1 cellular context compared by ENCODE assay signal in the genomic region with DNA sequence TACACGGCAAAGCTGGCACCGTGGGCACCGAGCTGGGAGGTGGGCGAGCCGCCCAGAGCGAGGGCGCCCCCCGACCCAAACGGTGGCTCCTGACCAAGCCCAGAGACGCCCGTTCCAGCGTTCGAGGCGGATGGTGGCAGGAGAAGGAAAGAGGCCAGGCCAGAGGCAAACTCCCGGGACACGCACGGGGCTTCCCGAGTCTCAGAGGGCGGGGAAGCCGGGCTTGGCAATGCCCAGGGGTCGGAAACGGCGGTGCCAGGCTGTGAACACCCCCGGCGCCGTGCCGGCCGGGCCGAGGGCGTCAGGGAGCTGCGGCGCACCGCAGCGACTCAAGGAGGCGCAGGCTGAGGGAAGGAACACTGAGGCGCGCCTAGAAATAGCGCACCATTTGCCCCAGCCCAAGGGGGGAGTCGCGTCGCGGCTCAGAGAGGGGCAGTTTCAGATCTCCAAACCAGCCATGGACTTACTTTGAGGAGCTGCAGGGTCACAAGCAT.
TF ChIP-seq lines count a peak whose summit lies in the region.

No MANE protein-coding gene starts in this region.

TF ChIP-seq in K562, 482 proteins besides CTCF, POLR2A, EP300 and RAD21 (continued from another document and continues in another):
- TF ChIP-seq, protein P1, sequence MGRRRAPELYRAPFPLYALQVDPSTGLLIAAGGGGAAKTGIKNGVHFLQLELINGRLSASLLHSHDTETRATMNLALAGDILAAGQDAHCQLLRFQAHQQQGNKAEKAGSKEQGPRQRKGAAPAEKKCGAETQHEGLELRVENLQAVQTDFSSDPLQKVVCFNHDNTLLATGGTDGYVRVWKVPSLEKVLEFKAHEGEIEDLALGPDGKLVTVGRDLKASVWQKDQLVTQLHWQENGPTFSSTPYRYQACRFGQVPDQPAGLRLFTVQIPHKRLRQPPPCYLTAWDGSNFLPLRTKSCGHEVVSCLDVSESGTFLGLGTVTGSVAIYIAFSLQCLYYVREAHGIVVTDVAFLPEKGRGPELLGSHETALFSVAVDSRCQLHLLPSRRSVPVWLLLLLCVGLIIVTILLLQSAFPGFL (CRISPR knock-in tag; IDR thresholded peaks at IDR 0.05) = no peak
- TF ChIP-seq MEF2D (tag; conservative IDR thresholded peaks at IDR 0.05; ENCODE audit: low read depth) (no peak), ZNF436 (CRISPR knock-in tag; IDR thresholded peaks at IDR 0.05) (no peak), PHF8 (IDR thresholded peaks at IDR 0.05; ENCODE audit: borderline replicate concordance, low read length) (peak; percentile 8), SMARCE1 (IDR thresholded peaks at IDR 0.05) (no peak), ZNF695 (CRISPR knock-in tag; IDR thresholded peaks at IDR 0.05) (no peak), NCOR1 (IDR thresholded peaks at IDR 0.05) (no peak), CC2D1A (IDR thresholded peaks at IDR 0.05) (no peak), MCM2 (IDR thresholded peaks at IDR 0.05; ENCODE audit: low read depth) (no peak), MIER1 (IDR thresholded peaks at IDR 0.05; ENCODE audit: low read depth) (no peak), PTTG1 (tag; IDR thresholded peaks at IDR 0.05; ENCODE audit: low read depth) (no peak), ERF (CRISPR knock-in tag; IDR thresholded peaks at IDR 0.05) (no peak), ZBTB1 (CRISPR knock-in tag; IDR thresholded peaks at IDR 0.05; ENCODE audit: borderline replicate concordance, low read depth) (0 out of 2 replicates have a peak, but pooled peaks have one; percentile 48), MTA1 (IDR thresholded peaks at IDR 0.05; ENCODE audit: borderline replicate concordance) (no peak), FOXP1 (CRISPR knock-in tag; IDR thresholded peaks at IDR 0.05) (peak; percentile 64; the same call in 1 of the 2 replicates), ZNF583 (CRISPR knock-in tag; IDR thresholded peaks at IDR 0.05) (no peak), HMG20B (CRISPR knock-in tag; IDR thresholded peaks at IDR 0.05) (no peak), SP2 (IDR thresholded peaks at IDR 0.05; ENCODE audit: extremely low read depth, low read depth, low read length, poor library complexity, severe bottlenecking) (no peak), ZNF217 (CRISPR knock-in tag; IDR thresholded peaks at IDR 0.05) (no peak), NR4A1 (CRISPR knock-in tag; IDR thresholded peaks at IDR 0.05) (no peak), NR4A1 (tag; IDR thresholded peaks at IDR 0.05) (0 out of 2 replicates have a peak, but pooled peaks have one; percentile 31), ZNF282 (CRISPR knock-in tag; IDR thresholded peaks at IDR 0.05) (no peak), ZNF717 (CRISPR knock-in tag; IDR thresholded peaks at IDR 0.05) (no peak), ZNF140 (CRISPR knock-in tag; IDR thresholded peaks at IDR 0.05) (no peak), FOXJ2 (tag; IDR thresholded peaks at IDR 0.05) (no peak), TBL1XR1 (IDR thresholded peaks at IDR 0.05; ENCODE audit: low read length in 2 of 2) (no peak), ZNF764 (CRISPR knock-in tag; IDR thresholded peaks at IDR 0.05; ENCODE audit: low read depth) (no peak), ETV5 (CRISPR knock-in tag; IDR thresholded peaks at IDR 0.05; ENCODE audit: low read depth) (0 out of 2 replicates have a peak, but pooled peaks have one; percentile 16), SOX6 (IDR thresholded peaks at IDR 0.05) (no peak), RBM39 (optimal IDR thresholded peaks at IDR 0.05; ENCODE audit: low read depth, low read length) (no peak), MCM7 (IDR thresholded peaks at IDR 0.05) (no peak), FOXJ3 (CRISPR knock-in tag; IDR thresholded peaks at IDR 0.05) (no peak), SIN3A (IDR thresholded peaks at IDR 0.05; ENCODE audit: borderline replicate concordance in 2 of 2, control insufficient read depth in 1 of 2, low read depth in 2 of 2, low read length in 2 of 2) (0 out of 4 replicates have a peak, but pooled peaks of 1 of the 2 experiments have one; percentile 19), HDAC6 (IDR thresholded peaks at IDR 0.05; ENCODE audit: low read depth, low read length) (no peak)
- TF ChIP-seq, protein P2, sequence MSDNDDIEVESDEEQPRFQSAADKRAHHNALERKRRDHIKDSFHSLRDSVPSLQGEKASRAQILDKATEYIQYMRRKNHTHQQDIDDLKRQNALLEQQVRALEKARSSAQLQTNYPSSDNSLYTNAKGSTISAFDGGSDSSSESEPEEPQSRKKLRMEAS (CRISPR knock-in tag; IDR thresholded peaks at IDR 0.05) = 0 out of 2 replicates have a peak, but pooled peaks have one; percentile 18
- TF ChIP-seq, protein P3, sequence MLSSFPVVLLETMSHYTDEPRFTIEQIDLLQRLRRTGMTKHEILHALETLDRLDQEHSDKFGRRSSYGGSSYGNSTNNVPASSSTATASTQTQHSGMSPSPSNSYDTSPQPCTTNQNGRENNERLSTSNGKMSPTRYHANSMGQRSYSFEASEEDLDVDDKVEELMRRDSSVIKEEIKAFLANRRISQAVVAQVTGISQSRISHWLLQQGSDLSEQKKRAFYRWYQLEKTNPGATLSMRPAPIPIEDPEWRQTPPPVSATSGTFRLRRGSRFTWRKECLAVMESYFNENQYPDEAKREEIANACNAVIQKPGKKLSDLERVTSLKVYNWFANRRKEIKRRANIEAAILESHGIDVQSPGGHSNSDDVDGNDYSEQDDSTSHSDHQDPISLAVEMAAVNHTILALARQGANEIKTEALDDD (IDR thresholded peaks at IDR 0.05) = no peak
- TF ChIP-seq, protein P4, sequence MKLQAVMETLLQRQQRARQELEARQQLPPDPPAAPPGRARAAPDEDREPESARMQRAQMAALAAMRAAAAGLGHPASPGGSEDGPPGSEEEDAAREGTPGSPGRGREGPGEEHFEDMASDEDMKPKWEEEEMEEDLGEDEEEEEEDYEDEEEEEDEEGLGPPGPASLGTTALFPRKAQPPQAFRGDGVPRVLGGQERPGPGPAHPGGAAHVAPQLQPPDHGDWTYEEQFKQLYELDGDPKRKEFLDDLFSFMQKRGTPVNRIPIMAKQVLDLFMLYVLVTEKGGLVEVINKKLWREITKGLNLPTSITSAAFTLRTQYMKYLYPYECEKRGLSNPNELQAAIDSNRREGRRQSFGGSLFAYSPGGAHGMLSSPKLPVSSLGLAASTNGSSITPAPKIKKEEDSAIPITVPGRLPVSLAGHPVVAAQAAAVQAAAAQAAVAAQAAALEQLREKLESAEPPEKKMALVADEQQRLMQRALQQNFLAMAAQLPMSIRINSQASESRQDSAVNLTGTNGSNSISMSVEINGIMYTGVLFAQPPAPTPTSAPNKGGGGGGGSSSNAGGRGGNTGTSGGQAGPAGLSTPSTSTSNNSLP (IDR thresholded peaks at IDR 0.05; ENCODE audit: borderline replicate concordance, low read depth, low read length) = no peak
- TF ChIP-seq, protein P5, sequence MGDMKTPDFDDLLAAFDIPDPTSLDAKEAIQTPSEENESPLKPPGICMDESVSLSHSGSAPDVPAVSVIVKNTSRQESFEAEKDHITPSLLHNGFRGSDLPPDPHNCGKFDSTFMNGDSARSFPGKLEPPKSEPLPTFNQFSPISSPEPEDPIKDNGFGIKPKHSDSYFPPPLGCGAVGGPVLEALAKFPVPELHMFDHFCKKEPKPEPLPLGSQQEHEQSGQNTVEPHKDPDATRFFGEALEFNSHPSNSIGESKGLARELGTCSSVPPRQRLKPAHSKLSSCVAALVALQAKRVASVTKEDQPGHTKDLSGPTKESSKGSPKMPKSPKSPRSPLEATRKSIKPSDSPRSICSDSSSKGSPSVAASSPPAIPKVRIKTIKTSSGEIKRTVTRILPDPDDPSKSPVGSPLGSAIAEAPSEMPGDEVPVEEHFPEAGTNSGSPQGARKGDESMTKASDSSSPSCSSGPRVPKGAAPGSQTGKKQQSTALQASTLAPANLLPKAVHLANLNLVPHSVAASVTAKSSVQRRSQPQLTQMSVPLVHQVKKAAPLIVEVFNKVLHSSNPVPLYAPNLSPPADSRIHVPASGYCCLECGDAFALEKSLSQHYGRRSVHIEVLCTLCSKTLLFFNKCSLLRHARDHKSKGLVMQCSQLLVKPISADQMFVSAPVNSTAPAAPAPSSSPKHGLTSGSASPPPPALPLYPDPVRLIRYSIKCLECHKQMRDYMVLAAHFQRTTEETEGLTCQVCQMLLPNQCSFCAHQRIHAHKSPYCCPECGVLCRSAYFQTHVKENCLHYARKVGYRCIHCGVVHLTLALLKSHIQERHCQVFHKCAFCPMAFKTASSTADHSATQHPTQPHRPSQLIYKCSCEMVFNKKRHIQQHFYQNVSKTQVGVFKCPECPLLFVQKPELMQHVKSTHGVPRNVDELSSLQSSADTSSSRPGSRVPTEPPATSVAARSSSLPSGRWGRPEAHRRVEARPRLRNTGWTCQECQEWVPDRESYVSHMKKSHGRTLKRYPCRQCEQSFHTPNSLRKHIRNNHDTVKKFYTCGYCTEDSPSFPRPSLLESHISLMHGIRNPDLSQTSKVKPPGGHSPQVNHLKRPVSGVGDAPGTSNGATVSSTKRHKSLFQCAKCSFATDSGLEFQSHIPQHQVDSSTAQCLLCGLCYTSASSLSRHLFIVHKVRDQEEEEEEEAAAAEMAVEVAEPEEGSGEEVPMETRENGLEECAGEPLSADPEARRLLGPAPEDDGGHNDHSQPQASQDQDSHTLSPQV (IDR thresholded peaks at IDR 0.05) = 0 out of 2 replicates have a peak, but pooled peaks have one; percentile 32
- TF ChIP-seq, protein P6, sequence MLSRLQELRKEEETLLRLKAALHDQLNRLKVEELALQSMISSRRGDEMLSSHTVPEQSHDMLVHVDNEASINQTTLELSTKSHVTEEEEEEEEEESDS (CRISPR knock-in tag; IDR thresholded peaks at IDR 0.05) = no peak
- TF ChIP-seq, protein P7, sequence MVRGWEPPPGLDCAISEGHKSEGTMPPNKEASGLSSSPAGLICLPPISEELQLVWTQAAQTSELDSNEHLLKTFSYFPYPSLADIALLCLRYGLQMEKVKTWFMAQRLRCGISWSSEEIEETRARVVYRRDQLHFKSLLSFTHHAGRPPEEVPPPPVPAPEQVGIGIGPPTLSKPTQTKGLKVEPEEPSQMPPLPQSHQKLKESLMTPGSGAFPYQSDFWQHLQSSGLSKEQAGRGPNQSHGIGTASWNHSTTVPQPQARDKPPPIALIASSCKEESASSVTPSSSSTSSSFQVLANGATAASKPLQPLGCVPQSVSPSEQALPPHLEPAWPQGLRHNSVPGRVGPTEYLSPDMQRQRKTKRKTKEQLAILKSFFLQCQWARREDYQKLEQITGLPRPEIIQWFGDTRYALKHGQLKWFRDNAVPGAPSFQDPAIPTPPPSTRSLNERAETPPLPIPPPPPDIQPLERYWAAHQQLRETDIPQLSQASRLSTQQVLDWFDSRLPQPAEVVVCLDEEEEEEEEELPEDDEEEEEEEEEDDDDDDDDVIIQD (CRISPR knock-in tag; IDR thresholded peaks at IDR 0.05) = no peak
- TF ChIP-seq, protein P8, sequence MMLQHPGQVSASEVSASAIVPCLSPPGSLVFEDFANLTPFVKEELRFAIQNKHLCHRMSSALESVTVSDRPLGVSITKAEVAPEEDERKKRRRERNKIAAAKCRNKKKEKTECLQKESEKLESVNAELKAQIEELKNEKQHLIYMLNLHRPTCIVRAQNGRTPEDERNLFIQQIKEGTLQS (IDR thresholded peaks at IDR 0.05) = no peak
- TF ChIP-seq, protein P8 (CRISPR knock-in tag; conservative IDR thresholded peaks at IDR 0.05) = 0 out of 2 replicates have a peak, but pooled peaks have one; percentile 75
- TF ChIP-seq, protein P9, sequence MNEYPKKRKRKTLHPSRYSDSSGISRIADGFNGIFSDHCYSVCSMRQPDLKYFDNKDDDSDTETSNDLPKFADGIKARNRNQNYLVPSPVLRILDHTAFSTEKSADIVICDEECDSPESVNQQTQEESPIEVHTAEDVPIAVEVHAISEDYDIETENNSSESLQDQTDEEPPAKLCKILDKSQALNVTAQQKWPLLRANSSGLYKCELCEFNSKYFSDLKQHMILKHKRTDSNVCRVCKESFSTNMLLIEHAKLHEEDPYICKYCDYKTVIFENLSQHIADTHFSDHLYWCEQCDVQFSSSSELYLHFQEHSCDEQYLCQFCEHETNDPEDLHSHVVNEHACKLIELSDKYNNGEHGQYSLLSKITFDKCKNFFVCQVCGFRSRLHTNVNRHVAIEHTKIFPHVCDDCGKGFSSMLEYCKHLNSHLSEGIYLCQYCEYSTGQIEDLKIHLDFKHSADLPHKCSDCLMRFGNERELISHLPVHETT (CRISPR knock-in tag; conservative IDR thresholded peaks at IDR 0.05 in 1 of 2, IDR thresholded peaks at IDR 0.05 in 1 of 2) = 0 out of 4 replicates have a peak, but pooled peaks of 1 of the 2 experiments have one; percentile 41
- TF ChIP-seq, protein P10, sequence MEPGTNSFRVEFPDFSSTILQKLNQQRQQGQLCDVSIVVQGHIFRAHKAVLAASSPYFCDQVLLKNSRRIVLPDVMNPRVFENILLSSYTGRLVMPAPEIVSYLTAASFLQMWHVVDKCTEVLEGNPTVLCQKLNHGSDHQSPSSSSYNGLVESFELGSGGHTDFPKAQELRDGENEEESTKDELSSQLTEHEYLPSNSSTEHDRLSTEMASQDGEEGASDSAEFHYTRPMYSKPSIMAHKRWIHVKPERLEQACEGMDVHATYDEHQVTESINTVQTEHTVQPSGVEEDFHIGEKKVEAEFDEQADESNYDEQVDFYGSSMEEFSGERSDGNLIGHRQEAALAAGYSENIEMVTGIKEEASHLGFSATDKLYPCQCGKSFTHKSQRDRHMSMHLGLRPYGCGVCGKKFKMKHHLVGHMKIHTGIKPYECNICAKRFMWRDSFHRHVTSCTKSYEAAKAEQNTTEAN (CRISPR knock-in tag; IDR thresholded peaks at IDR 0.05) = 0 out of 2 replicates have a peak, but pooled peaks have one; percentile 65
- TF ChIP-seq, protein P11, sequence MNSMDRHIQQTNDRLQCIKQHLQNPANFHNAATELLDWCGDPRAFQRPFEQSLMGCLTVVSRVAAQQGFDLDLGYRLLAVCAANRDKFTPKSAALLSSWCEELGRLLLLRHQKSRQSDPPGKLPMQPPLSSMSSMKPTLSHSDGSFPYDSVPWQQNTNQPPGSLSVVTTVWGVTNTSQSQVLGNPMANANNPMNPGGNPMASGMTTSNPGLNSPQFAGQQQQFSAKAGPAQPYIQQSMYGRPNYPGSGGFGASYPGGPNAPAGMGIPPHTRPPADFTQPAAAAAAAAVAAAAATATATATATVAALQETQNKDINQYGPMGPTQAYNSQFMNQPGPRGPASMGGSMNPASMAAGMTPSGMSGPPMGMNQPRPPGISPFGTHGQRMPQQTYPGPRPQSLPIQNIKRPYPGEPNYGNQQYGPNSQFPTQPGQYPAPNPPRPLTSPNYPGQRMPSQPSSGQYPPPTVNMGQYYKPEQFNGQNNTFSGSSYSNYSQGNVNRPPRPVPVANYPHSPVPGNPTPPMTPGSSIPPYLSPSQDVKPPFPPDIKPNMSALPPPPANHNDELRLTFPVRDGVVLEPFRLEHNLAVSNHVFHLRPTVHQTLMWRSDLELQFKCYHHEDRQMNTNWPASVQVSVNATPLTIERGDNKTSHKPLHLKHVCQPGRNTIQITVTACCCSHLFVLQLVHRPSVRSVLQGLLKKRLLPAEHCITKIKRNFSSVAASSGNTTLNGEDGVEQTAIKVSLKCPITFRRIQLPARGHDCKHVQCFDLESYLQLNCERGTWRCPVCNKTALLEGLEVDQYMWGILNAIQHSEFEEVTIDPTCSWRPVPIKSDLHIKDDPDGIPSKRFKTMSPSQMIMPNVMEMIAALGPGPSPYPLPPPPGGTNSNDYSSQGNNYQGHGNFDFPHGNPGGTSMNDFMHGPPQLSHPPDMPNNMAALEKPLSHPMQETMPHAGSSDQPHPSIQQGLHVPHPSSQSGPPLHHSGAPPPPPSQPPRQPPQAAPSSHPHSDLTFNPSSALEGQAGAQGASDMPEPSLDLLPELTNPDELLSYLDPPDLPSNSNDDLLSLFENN (IDR thresholded peaks at IDR 0.05; ENCODE audit: low read depth in 2 of 2, low read length in 2 of 2) = no peak
